Comparison of ENCODE assay signal across 20 cellular contexts in genomic region chr22:28867191-28867590, GRCh38.
"Had no signal": no experiment of that assay in that cellular context is flagged by ENCODE, and none has a peak within 500 bp of the region (broad histone marks: within the 10 kb centered on the region; RNA-seq: fewer than 3 reads in every experiment).

No MANE protein-coding gene starts in this region.

- H2AFZ ChIP-seq: neural progenitor cell had no signal

- H3K4me3 ChIP-seq: heart left ventricle, lung, neural progenitor cell, ovary, right atrium auricular region, smooth muscle cell had no signal

- DNase-seq: effector memory CD4-positive, alpha-beta T cell; heart left ventricle; hippocampal formation; left colon; left ventricle myocardium superior; mesenchymal stem cell; midbrain; nucleus accumbens; ovary; stimulated activated CD4-positive, alpha-beta T cell treated with anti-CD3 and anti-CD28 coated beads, Interleukin-2, amount 100 ng/mL, for 48 hours; stimulated activated naive CD4-positive, alpha-beta T cell treated with Interleukin-2 at 50 U/mL for 16 hours; trophoblast cell had no signal

- H3K27ac ChIP-seq: heart left ventricle, neural progenitor cell, ovary, right atrium auricular region had no signal

- H3K36me3 Mint-ChIP-seq: natural killer cell treated with Interleukin-12 subunit alpha and Interleukin-12 subunit beta and Interleukin-15 and Interleukin-18, amount 100 ng/mL, for 72 hours had no signal

- H3K36me3 ChIP-seq: heart left ventricle, neural progenitor cell, ovary, right atrium auricular region had no signal

- H3K9me3 ChIP-seq: heart left ventricle, ovary, right atrium auricular region had no signal

- H3K27ac Mint-ChIP-seq: natural killer cell treated with Interleukin-12 subunit alpha and Interleukin-12 subunit beta and Interleukin-15 and Interleukin-18, amount 100 ng/mL, for 72 hours; neural progenitor cell had no signal

- FAIRE-seq: endometrium, frontal cortex had no signal

- H3K9me3 Mint-ChIP-seq: natural killer cell treated with Interleukin-12 subunit alpha and Interleukin-12 subunit beta and Interleukin-15 and Interleukin-18, amount 100 ng/mL, for 72 hours had no signal

- H3K27me3 ChIP-seq: heart left ventricle, neural progenitor cell, ovary, right atrium auricular region had no signal

- H3K4me1 ChIP-seq: heart left ventricle, neural progenitor cell, right atrium auricular region had no signal

- H3K4me2 ChIP-seq: neural progenitor cell, smooth muscle cell had no signal

- ATAC-seq: esophagus mucosa; heart left ventricle; left colon; left ventricle myocardium superior; natural killer cell treated with Interleukin-12 subunit alpha and Interleukin-12 subunit beta and Interleukin-15 and Interleukin-18, amount 100 ng/mL, for 72 hours had no signal

- H3K9ac ChIP-seq: neural progenitor cell had no signal

- H3K4me3 Mint-ChIP-seq: natural killer cell treated with Interleukin-12 subunit alpha and Interleukin-12 subunit beta and Interleukin-15 and Interleukin-18, amount 100 ng/mL, for 72 hours; neural progenitor cell had no signal
